ENCODE assay signal across 8 cellular contexts in genomic region chr6:89952696-89953095, GRCh38. TPM values are rescaled to one million over a fixed set of nuclear protein-coding genes. Genes with fewer than 3 reads are reported as not detected.
DNase-seq lines count a peak whose midpoint lies in the region; ATAC-seq and TF ChIP-seq lines count a peak whose summit lies in the region.

No MANE protein-coding gene starts in this region.

- H3K4me3 ChIP-seq in HL-60 (replicated peaks; ENCODE audit: insufficient read depth, low read length) (no peak overlapping the region), mammary epithelial cell (replicated peaks in 1 of 3; ENCODE audit: insufficient read depth in 1 of 3, low read depth in 2 of 3, low read length in 3 of 3) (no peak overlapping the region), gastroesophageal sphincter (no peak overlapping the region)

- H4K20me1 ChIP-seq in mammary epithelial cell (ENCODE audit: insufficient read depth, low read length): no peaks in the 10 kb centered on the region

- H3K79me2 ChIP-seq in mammary epithelial cell (ENCODE audit: insufficient read depth, low read length): no peaks in the 10 kb centered on the region

- intact Hi-C loops in mammary epithelial cell (cut with micrococcal nuclease): no loop called here

- H3K36me3 ChIP-seq in mammary epithelial cell (ENCODE audit: insufficient read depth, low read length): no peaks in the 10 kb centered on the region
- H3K36me3 ChIP-seq in gastroesophageal sphincter: peaks cover 0 to 20% of the 10 kb centered on the region in 2 donors

- H3K9me3 ChIP-seq in mammary epithelial cell (replicated peaks; ENCODE audit: insufficient read depth, low read length): no peaks in the 10 kb centered on the region
- H3K9me3 ChIP-seq in gastroesophageal sphincter: no peaks in the 10 kb centered on the region

- no peak for TF ChIP-seq EP300 in gastroesophageal sphincter (IDR thresholded peaks at IDR 0.05)

- peaks cover 2% of the 10 kb centered on the region for H3K27me3 ChIP-seq in HL-60 (ENCODE audit: insufficient read depth, poor library complexity, severe bottlenecking)
- no peaks in the 10 kb centered on the region for H3K27me3 ChIP-seq in mammary epithelial cell (ENCODE audit: insufficient read depth, low read length)
- H3K27me3 ChIP-seq in gastroesophageal sphincter: no peaks in the 10 kb centered on the region

- dilution Hi-C loops in mammary epithelial cell (cut with HindIII; ENCODE audit: low sequenced_read_pairs): loop anchor here (25.0 kb wide), 1 partner anchor 335 kb away; the partner anchor contains the start of gene BACH2

- BruUV-seq in mammary epithelial cell (replicated peaks; lab: Mats Ljungman, UMichigan): no TSS peak

- no peak for TF ChIP-seq POLR2A in gastroesophageal sphincter (IDR thresholded peaks at IDR 0.05)

- TF ChIP-seq CTCF in HL-60 (IDR thresholded peaks at IDR 0.05; ENCODE audit: insufficient read depth, low read length) (no peak), mammary epithelial cell (conservative IDR thresholded peaks at IDR 0.05 in 1 of 2, IDR thresholded peaks at IDR 0.05 in 1 of 2; ENCODE audit: extremely low read depth in 1 of 2, insufficient read depth in 1 of 2, low read depth in 1 of 2, low read length in 2 of 2) (no peak), gastroesophageal sphincter (IDR thresholded peaks at IDR 0.05) (no peak)

- WGBS in mammary epithelial cell (ENCODE audit: low coverage, missing lambda C conversion rate): 12% methylated on average over 4 of the region's 4 CpGs
- 76 to 84% methylated on average over 3 to 4 of the region's 4 CpGs for WGBS in gastroesophageal sphincter (ENCODE audit: low coverage in 1 of 2), 2 donors

- DNase-seq in HL-60 (ENCODE audit: low read depth in 1 of 2, low spot score in 1 of 2) (peak; percentile 56 to 57), T-helper 9 cell (peak; percentile 41), mammary epithelial cell (peak; percentile 86), HEK293T (ENCODE audit: extremely low spot score) (no peak), SK-N-DZ (ENCODE audit: low spot score) (no peak)
- peak; percentile 22 for DNase-seq in stimulated activated CD8-positive, alpha-beta memory T cell treated with anti-CD3 and anti-CD28 coated beads, Interleukin-4, amount 100 ng/mL, for 24 hours (ENCODE audit: low read depth)

- H2AFZ ChIP-seq in mammary epithelial cell (ENCODE audit: low read depth, low read length): no peak overlapping the region

- no peak for ATAC-seq in GM21825 (IDR thresholded peaks at IDR 0.05; ENCODE audit: unreplicated experiment)
- no peak for ATAC-seq in gastroesophageal sphincter

- H3K27ac ChIP-seq in HL-60 (replicated peaks) (no peak overlapping the region), mammary epithelial cell (ENCODE audit: insufficient read depth, low read depth, low read length) (peak overlapping the region; percentile 15), gastroesophageal sphincter (no peak overlapping the region)

- CTCF ChIA-PET in mammary epithelial cell (lab: Charles Lee; ENCODE audit: low non-redundant PET): interaction anchor here (0.7 kb wide), 1 partner anchor 13 kb away, joined by 5 read pairs; no protein-coding TSS in a partner anchor
- CTCF ChIA-PET in HEK293T (lab: Yijun Ruan, JAX): interaction anchor here (0.6 to 2.5 kb wide), 2 partner anchors 12 to 504 kb away, joined by 3 to 13 read pairs; no protein-coding TSS in a partner anchor

- H3K9ac ChIP-seq in mammary epithelial cell (ENCODE audit: insufficient read depth, low read length): no peak overlapping the region

- in situ Hi-C loops in mammary epithelial cell (cut with MboI; ENCODE audit: low sequenced_read_pairs in 2 of 2): no loop called here

- peaks cover 40% of the 10 kb centered on the region for H3K4me1 ChIP-seq in mammary epithelial cell (ENCODE audit: insufficient read depth, low read length)
- no peaks in the 10 kb centered on the region for H3K4me1 ChIP-seq in gastroesophageal sphincter

- POLR2A ChIA-PET in HEK293T (lab: Yijun Ruan, JAX): no interaction called here

- H3K4me2 ChIP-seq in mammary epithelial cell (ENCODE audit: insufficient read depth, low read depth, low read length): peak overlapping the region; percentile 53

TF ChIP-seq in HEK293T, 16 proteins besides CTCF, POLR2A, EP300 and RAD21:
- no peak for TF ChIP-seq ELF4 (IDR thresholded peaks at IDR 0.05)
- no peak for TF ChIP-seq NFRKB (IDR thresholded peaks at IDR 0.05)
- TF ChIP-seq CTBP1 (IDR thresholded peaks at IDR 0.05; ENCODE audit: borderline replicate concordance): no peak
- no peak for TF ChIP-seq FOXK2 (IDR thresholded peaks at IDR 0.05)
- no peak for TF ChIP-seq ARNT (IDR thresholded peaks at IDR 0.05)
- no peak for TF ChIP-seq SUZ12 (IDR thresholded peaks at IDR 0.05)
- TF ChIP-seq L3MBTL2 (conservative IDR thresholded peaks at IDR 0.05): no peak
- no peak for TF ChIP-seq SP1 (IDR thresholded peaks at IDR 0.05)
- no peak for TF ChIP-seq LEF1 (IDR thresholded peaks at IDR 0.05; ENCODE audit: borderline replicate concordance)
- no peak for TF ChIP-seq BHLHE40 (IDR thresholded peaks at IDR 0.05; ENCODE audit: borderline replicate concordance)
- no peak for TF ChIP-seq HDGF (IDR thresholded peaks at IDR 0.05; ENCODE audit: borderline replicate concordance)
- no peak for TF ChIP-seq PKNOX1 (IDR thresholded peaks at IDR 0.05)
- no peak for TF ChIP-seq ZNF384 (IDR thresholded peaks at IDR 0.05)
- TF ChIP-seq FOXA1 (IDR thresholded peaks at IDR 0.05): no peak
- no peak for TF ChIP-seq FOXM1 (IDR thresholded peaks at IDR 0.05; ENCODE audit: borderline replicate concordance)
- no peak for TF ChIP-seq TARDBP (IDR thresholded peaks at IDR 0.05)

RNA-seq across cellular contexts. Expression of gene GJA10, which starts 58.4 kb away (rescaled TPM):
- not detected for total RNA-seq in mammary epithelial cell
- not detected for polyA plus RNA-seq in mammary epithelial cell
- polyA minus RNA-seq in mammary epithelial cell: not detected
- not detected for total RNA-seq in gastroesophageal sphincter
- polyA plus RNA-seq in SK-N-DZ (2014; cell fraction: cytosol; rRNA removed): 0.08 and 0.21 TPM in 2 replicates
- polyA plus RNA-seq in SK-N-DZ (2014; cell fraction: nucleus; rRNA removed): 0.09 TPM in 1 of 2 replicates, not detected in the other

Comparison
In these comparisons a context has a peak if more than half of its experiments do, and no peak if none do; other contexts are left out.
1. DNase-seq: peak in HL-60 (2 of 2), T-helper 9 cell (single experiment), mammary epithelial cell (single experiment) and stimulated activated CD8-positive, alpha-beta memory T cell treated with anti-CD3 and anti-CD28 coated beads, Interleukin-4, amount 100 ng/mL, for 24 hours (single experiment); none in HEK293T (single experiment) and SK-N-DZ (single experiment).